In the genomic region with DNA sequence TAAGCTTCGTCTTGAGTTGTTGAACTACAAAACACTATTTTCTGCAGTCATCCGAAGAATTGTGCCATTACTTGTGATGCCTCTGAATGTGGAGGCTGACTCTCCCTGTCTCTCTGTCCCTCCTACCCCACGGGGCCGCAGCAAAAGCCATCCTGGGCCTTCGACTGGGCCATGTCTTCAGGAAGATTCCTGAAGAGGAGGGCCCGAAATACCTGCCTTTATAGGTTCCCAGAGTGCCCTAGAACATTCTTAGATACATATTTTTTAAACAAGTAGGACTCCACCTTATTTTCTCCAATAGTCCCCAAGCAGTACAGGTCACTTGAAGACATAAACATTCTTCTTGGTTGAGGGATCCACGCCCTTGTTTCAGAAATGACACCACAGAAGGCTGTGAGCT, we compare ENCODE assay signal across 39 cellular contexts. TPM values are rescaled to one million over a fixed set of nuclear protein-coding genes. Genes with fewer than 3 reads are reported as not detected.
"Had no signal": no experiment of that assay in that cellular context is flagged by ENCODE, and none has a peak within 500 bp of the region (broad histone marks: within the 10 kb centered on the region; RNA-seq: fewer than 3 reads in every experiment).

No MANE protein-coding gene starts in this region.

- H3K9me3 ChIP-seq: esophagus squamous epithelium, gastroesophageal sphincter had no signal

- H3K4me3 Mint-ChIP-seq: activated B cell treated with CpG ODN at 0.5 μM for 24 hours; activated CD4-positive, alpha-beta memory T cell treated with anti-CD3 and anti-CD28 coated beads, Interleukin-2, amount 10 ng/mL, durations not matched to agents 7 days and 5 days; activated naive CD8-positive, alpha-beta T cell; activated T-cell treated with anti-CD3 and anti-CD28 coated beads, Interleukin-2, amount 50 U/mL, for 24 hours; activated T-cell treated with anti-CD3 and anti-CD28 coated beads, Interleukin-2, amount 50 U/mL, for 72 hours; central memory CD8-positive, alpha-beta T cell; dendritic cell treated with granulocyte-macrophage colony-stimulating factor and Interleukin-4, amounts not matched to agents 40 ng/mL and 50 ng/mL, for 4 days; endodermal cell; T-helper 17 cell; T-helper 2 cell treated with Interferon-gamma antibody and Interleukin-4, amounts not matched to agents 5 μg/mL and 100 μg/mL, for 36 hours had no signal

- DNase-seq: activated B cell treated with CpG ODN at 0.5 μM for 24 hours; activated CD4-positive, alpha-beta memory T cell treated with anti-CD3 and anti-CD28 coated beads, Interleukin-2, amount 10 ng/mL, durations not matched to agents 7 days and 5 days; activated CD4-positive, alpha-beta T cell treated with anti-CD3 and anti-CD28 coated beads for 48 hours; activated CD8-positive, alpha-beta memory T cell treated with anti-CD3 and anti-CD28 coated beads, Interleukin-2, amount 50 U/mL, for 48 hours; activated effector memory CD4-positive, alpha-beta T cell treated with Interleukin-2 at 50 U/mL for 16 hours; activated gamma-delta T cell treated with Interleukin-2 at 50 U/mL for 16 hours; activated naive CD4-positive, alpha-beta T cell treated with anti-CD3 and anti-CD28 coated beads, Interleukin-2, amount 50 U/mL, for 16 hours; activated naive CD4-positive, alpha-beta T cell treated with Interleukin-2 at 50 U/mL for 16 hours; activated T-cell treated with anti-CD3 and anti-CD28 coated beads for 4 hours; activated T-cell treated with anti-CD3 and anti-CD28 coated beads, Interleukin-2, amount 50 U/mL, for 24 hours; activated T-cell treated with anti-CD3 and anti-CD28 coated beads, Interleukin-2, amount 50 U/mL, for 72 hours; amniotic stem cell; anterior cingulate cortex; brain microvascular endothelial cell; dorsolateral prefrontal cortex; effector memory CD4-positive, alpha-beta T cell; erythroblast; esophagus squamous epithelium; foreskin melanocyte; heart right ventricle; T-helper 1 cell; T-helper 17 cell; T1000; WERI-Rb-1 had no signal

- H3K27me3 ChIP-seq: brain microvascular endothelial cell had no signal

- H3K4me3 ChIP-seq: coronary artery, dorsolateral prefrontal cortex, esophagus squamous epithelium, gastroesophageal sphincter, heart right ventricle had no signal

- H3K9me3 Mint-ChIP-seq: activated CD4-positive, alpha-beta memory T cell treated with anti-CD3 and anti-CD28 coated beads, Interleukin-2, amount 10 ng/mL, durations not matched to agents 7 days and 5 days; central memory CD8-positive, alpha-beta T cell; dendritic cell treated with granulocyte-macrophage colony-stimulating factor and Interleukin-4, amounts not matched to agents 40 ng/mL and 50 ng/mL, for 4 days; endodermal cell; T-helper 2 cell treated with Interferon-gamma antibody and Interleukin-4, amounts not matched to agents 5 μg/mL and 100 μg/mL, for 36 hours had no signal

- H3K36me3 Mint-ChIP-seq: activated naive CD8-positive, alpha-beta T cell had no signal

- H3K36me3 ChIP-seq: WERI-Rb-1 had no signal

- H3K4me1 Mint-ChIP-seq: activated B cell treated with CpG ODN at 0.5 μM for 24 hours; central memory CD8-positive, alpha-beta T cell; endodermal cell had no signal

- H3K27ac Mint-ChIP-seq: activated B cell treated with CpG ODN at 0.5 μM for 24 hours; activated CD4-positive, alpha-beta memory T cell treated with anti-CD3 and anti-CD28 coated beads, Interleukin-2, amount 10 ng/mL, durations not matched to agents 7 days and 5 days; activated naive CD8-positive, alpha-beta T cell; activated T-cell treated with anti-CD3 and anti-CD28 coated beads, Interleukin-2, amount 50 U/mL, for 24 hours; activated T-cell treated with anti-CD3 and anti-CD28 coated beads, Interleukin-2, amount 50 U/mL, for 72 hours; dendritic cell treated with granulocyte-macrophage colony-stimulating factor and Interleukin-4, amounts not matched to agents 40 ng/mL and 50 ng/mL, for 4 days; endodermal cell; T-helper 17 cell; T-helper 2 cell treated with Interferon-gamma antibody and Interleukin-4, amounts not matched to agents 5 μg/mL and 100 μg/mL, for 36 hours had no signal

- H3K27ac ChIP-seq: brain microvascular endothelial cell, coronary artery, dorsolateral prefrontal cortex, esophagus squamous epithelium, gastroesophageal sphincter, heart right ventricle, WERI-Rb-1 had no signal

- ATAC-seq: activated CD4-positive, CD25-positive, alpha-beta regulatory T cell treated with anti-CD3 and anti-CD28 coated beads, Interleukin-2, amount 50 U/mL, for 24 hours; activated T-cell treated with anti-CD3 and anti-CD28 coated beads, Interleukin-2, amount 50 U/mL, for 72 hours; gastroesophageal sphincter; heart right ventricle; T-helper 17 cell had no signal

RNA-seq across cellular contexts. Expression of a gene that starts 8.1 kb away (rescaled TPM):
- total RNA-seq: activated B cell treated with CpG ODN at 0.5 μM for 24 hours had no signal

RNA-seq across cellular contexts. Expression of a gene that starts 24.7 kb away (rescaled TPM):
- total RNA-seq: activated B cell treated with CpG ODN at 0.5 μM for 24 hours; activated CD4-positive, alpha-beta memory T cell treated with anti-CD3 and anti-CD28 coated beads, Interleukin-2, amount 10 ng/mL, durations not matched to agents 7 days and 5 days; activated T-cell treated with anti-CD3 and anti-CD28 coated beads, Interleukin-2, amount 50 U/mL, for 72 hours; astrocyte; cardiac septum; endodermal cell; esophagus squamous epithelium; fibroblast of lung; gastroesophageal sphincter; glomerular endothelial cell; heart right ventricle; T-helper 17 cell had no signal
- polyA plus RNA-seq: fibroblast of lung had no signal

RNA-seq across cellular contexts. Expression of a gene that starts 40.1 kb away (rescaled TPM):
- total RNA-seq: activated B cell treated with CpG ODN at 0.5 μM for 24 hours; activated CD4-positive, alpha-beta memory T cell treated with anti-CD3 and anti-CD28 coated beads, Interleukin-2, amount 10 ng/mL, durations not matched to agents 7 days and 5 days; activated T-cell treated with anti-CD3 and anti-CD28 coated beads, Interleukin-2, amount 50 U/mL, for 72 hours; astrocyte; cardiac septum; cerebellum; dorsolateral prefrontal cortex; endodermal cell; esophagus squamous epithelium; fibroblast of lung; fibroblast of villous mesenchyme; gastroesophageal sphincter; glomerular endothelial cell; heart right ventricle; T-helper 17 cell had no signal
- polyA plus RNA-seq: adipose tissue, fibroblast of lung, heart right ventricle had no signal
